Comparison of ENCODE assay signal across 13 cellular contexts in the genomic region with DNA sequence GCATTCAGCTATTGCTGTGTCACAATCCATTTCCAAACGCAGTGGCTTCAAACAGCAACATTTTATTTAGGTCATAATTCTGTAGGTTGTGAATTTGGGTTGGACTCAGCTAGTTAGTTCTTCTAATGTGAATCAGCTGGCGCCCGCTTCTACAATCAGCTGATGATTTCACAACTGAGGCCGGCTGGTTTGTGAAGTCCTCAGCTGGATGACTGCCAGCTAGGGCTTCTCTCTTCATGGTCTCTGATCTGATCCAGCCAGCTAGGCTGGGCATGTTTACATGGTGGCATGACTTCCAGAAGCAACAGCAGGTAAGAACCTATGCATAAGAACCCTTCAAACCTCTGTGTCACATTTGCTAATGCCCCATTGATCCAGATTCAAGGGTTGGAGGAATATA.
DNase-seq lines count a peak whose midpoint lies in the region; ATAC-seq and TF ChIP-seq lines count a peak whose summit lies in the region.
"Had no signal": no experiment of that assay in that cellular context is flagged by ENCODE, and none has a peak within 500 bp of the region (broad histone marks: within the 10 kb centered on the region; RNA-seq: fewer than 3 reads in every experiment).

No MANE protein-coding gene starts in this region.

- no peaks in the 10 kb centered on the region for H3K36me3 Mint-ChIP-seq in CD14-positive monocyte

- H3K36me3 ChIP-seq in cardiac muscle cell = no peaks in the 10 kb centered on the region
- no peaks in the 10 kb centered on the region for H3K36me3 ChIP-seq in heart right ventricle
- H3K36me3 ChIP-seq in tibial nerve = no peaks in the 10 kb centered on the region
- H3K36me3 ChIP-seq: gastrocnemius medialis had no signal

- H3K9me3 ChIP-seq in cardiac muscle cell (ENCODE audit: low read depth) = no peaks in the 10 kb centered on the region
- H3K9me3 ChIP-seq in heart right ventricle = no peaks in the 10 kb centered on the region
- no peaks in the 10 kb centered on the region for H3K9me3 ChIP-seq in tibial nerve
- H3K9me3 ChIP-seq: gastrocnemius medialis had no signal

- H3K27ac ChIP-seq in cardiac muscle cell (no peak overlapping the region), heart right ventricle (no peak overlapping the region), tibial nerve (no peak overlapping the region)
- H3K27ac ChIP-seq: gastrocnemius medialis, parathyroid adenoma, SK-N-MC had no signal

- peak; percentile 0 to 24 for DNase-seq in cardiac muscle cell (ENCODE audit: low read depth in 1 of 2, low spot score in 1 of 2)
- no peak for DNase-seq in heart right ventricle
- peak; percentile 32 for DNase-seq in RPMI7951 (ENCODE audit: low read depth)
- peak; percentile 7 for DNase-seq in globus pallidus (ENCODE audit: low spot score)
- peak; percentile 14 to 27 for DNase-seq in tibial nerve (ENCODE audit: low spot score in 2 of 2)
- no peak for DNase-seq in CD14-positive monocyte (ENCODE audit: low spot score)
- DNase-seq: stimulated activated CD4-positive, alpha-beta T cell treated with anti-CD3 and anti-CD28 coated beads, Interleukin-4, amount 100 ng/mL, for 4 hours had no signal

- intact Hi-C loops in heart right ventricle (cut with DNase I) = no loop called here
- intact Hi-C loops in CD14-positive monocyte (cut with micrococcal nuclease) = no loop called here

- no peak overlapping the region for H3K27ac Mint-ChIP-seq in CD14-positive monocyte

- no peak for ATAC-seq in heart right ventricle
- no peak for ATAC-seq in GM18517 (IDR thresholded peaks at IDR 0.05; ENCODE audit: unreplicated experiment)
- no peak for ATAC-seq in HG03571 (IDR thresholded peaks at IDR 0.05; ENCODE audit: unreplicated experiment)
- ATAC-seq: activated CD4-positive, CD25-positive, alpha-beta regulatory T cell treated with anti-CD3 and anti-CD28 coated beads, Interleukin-2, amount 50 U/mL, for 24 hours; gastrocnemius medialis had no signal

- no peak overlapping the region for H3K4me3 Mint-ChIP-seq in CD14-positive monocyte

- no peak for TF ChIP-seq EP300 in tibial nerve (IDR thresholded peaks at IDR 0.05)

- peaks cover 0 to 2% (median 0%) of the 10 kb centered on the region in 7 donors for H3K9me3 Mint-ChIP-seq in CD14-positive monocyte

- no peak for TF ChIP-seq CTCF in cardiac muscle cell (IDR thresholded peaks at IDR 0.05; ENCODE audit: low read depth, low read length)
- TF ChIP-seq CTCF in heart right ventricle (IDR thresholded peaks at IDR 0.05) = no peak
- TF ChIP-seq CTCF in tibial nerve (IDR thresholded peaks at IDR 0.05) = no peak
- TF ChIP-seq CTCF in CD14-positive monocyte (IDR thresholded peaks at IDR 0.05) = no peak

- no peaks in the 10 kb centered on the region for H3K27me3 Mint-ChIP-seq in CD14-positive monocyte (ENCODE audit: low read depth in 3 of 3)

- H3K4me1 ChIP-seq in cardiac muscle cell (ENCODE audit: low read depth) = no peaks in the 10 kb centered on the region
- H3K4me1 ChIP-seq in heart right ventricle = no peaks in the 10 kb centered on the region
- no peaks in the 10 kb centered on the region for H3K4me1 ChIP-seq in tibial nerve
- H3K4me1 ChIP-seq: gastrocnemius medialis, parathyroid adenoma had no signal

- H3K4me3 ChIP-seq in cardiac muscle cell (no peak overlapping the region), heart right ventricle (no peak overlapping the region), tibial nerve (no peak overlapping the region)
- H3K4me3 ChIP-seq: gastrocnemius medialis, SK-N-MC had no signal

- H3K4me1 Mint-ChIP-seq in CD14-positive monocyte = no peaks in the 10 kb centered on the region

- 63 to 64% methylated on average over 4 of the region's 4 CpGs for WGBS in heart right ventricle, 2 donors
- WGBS in tibial nerve, 2 donors = 67 to 69% methylated on average over 4 of the region's 4 CpGs

- no peak for TF ChIP-seq POLR2A in tibial nerve (IDR thresholded peaks at IDR 0.05)

- H3K27me3 ChIP-seq in cardiac muscle cell = no peaks in the 10 kb centered on the region
- H3K27me3 ChIP-seq in heart right ventricle = no peaks in the 10 kb centered on the region
- no peaks in the 10 kb centered on the region for H3K27me3 ChIP-seq in tibial nerve
- H3K27me3 ChIP-seq: gastrocnemius medialis had no signal

Comparison
In these comparisons a context has a peak if more than half of its experiments do, and no peak if none do; other contexts are left out.
1. DNase-seq: peak in cardiac muscle cell (2 of 2), RPMI7951 (single experiment), globus pallidus (single experiment) and tibial nerve (2 of 2); none in heart right ventricle (0 of 2) and CD14-positive monocyte (single experiment).